In genomic region chr10:6478722-6479121, GRCh38 we compare ENCODE assay signal across 22 cellular contexts.
"Had no signal": no experiment of that assay in that cellular context is flagged by ENCODE, and none has a peak within 500 bp of the region (broad histone marks: within the 10 kb centered on the region; RNA-seq: fewer than 3 reads in every experiment).

No MANE protein-coding gene starts in this region.

- H3K27me3 Mint-ChIP-seq: activated CD8-positive, alpha-beta memory T cell treated with anti-CD3 and anti-CD28 coated beads, Interleukin-2, amount 10 ng/mL, durations not matched to agents 7 days and 5 days; activated naive CD4-positive, alpha-beta T cell treated with anti-CD3 and anti-CD28 coated beads, Interleukin-2, amount 50 U/mL, for 24 hours; stimulated activated naive B cell treated with anti-CD40 and anti-IgM and Interleukin-4, amounts not matched to agents 10 μg/mL and 1 μg/mL and 100 μg/mL, for 72 hours; T-cell had no signal

- H3K27ac Mint-ChIP-seq: activated CD8-positive, alpha-beta memory T cell treated with anti-CD3 and anti-CD28 coated beads, Interleukin-2, amount 10 ng/mL, durations not matched to agents 7 days and 5 days; brain; stimulated activated naive B cell treated with anti-CD40 and anti-IgM and Interleukin-4, amounts not matched to agents 10 μg/mL and 1 μg/mL and 100 μg/mL, for 72 hours had no signal

- H3K4me3 ChIP-seq: colonic mucosa, esophagus muscularis mucosa, lower lobe of right lung, right atrium auricular region, thyroid gland, vagina had no signal

- DNase-seq: activated CD4-positive, alpha-beta T cell treated with anti-CD3 and anti-CD28 coated beads, Interleukin-2, amount 50 U/mL, for 1 hour; activated CD8-positive, alpha-beta memory T cell treated with anti-CD3 and anti-CD28 coated beads, Interleukin-2, amount 10 ng/mL, durations not matched to agents 7 days and 5 days; activated T-cell treated with anti-CD3 and anti-CD28 coated beads, Interleukin-2, amount 50 U/mL, for 1 hour; central memory CD4-positive, alpha-beta T cell; colonic mucosa; glutamatergic neuron; hypothalamus; left cardiac atrium; lower lobe of right lung; midbrain; stimulated activated CD4-positive, alpha-beta T cell treated with anti-CD3 and anti-CD28 coated beads, Interleukin-2, amount 100 ng/mL, for 48 hours; stimulated activated naive B cell treated with anti-CD40 and anti-IgM and Interleukin-4, amounts not matched to agents 10 μg/mL and 1 μg/mL and 100 μg/mL, for 72 hours; T-cell; T-helper 9 cell; thyroid gland had no signal

- H3K27ac ChIP-seq: colonic mucosa, esophagus muscularis mucosa, lower lobe of right lung, neutrophil, right atrium auricular region, thyroid gland, vagina had no signal

- H3K36me3 ChIP-seq: colonic mucosa, esophagus muscularis mucosa, lower lobe of right lung, neutrophil, right atrium auricular region, vagina had no signal

- H3K9me3 ChIP-seq: colonic mucosa, esophagus muscularis mucosa, lower lobe of right lung, neutrophil, right atrium auricular region, thyroid gland, vagina had no signal

- H3K4me1 ChIP-seq: colonic mucosa, esophagus muscularis mucosa, lower lobe of right lung, right atrium auricular region, vagina had no signal

- H3K4me3 Mint-ChIP-seq: activated CD8-positive, alpha-beta memory T cell treated with anti-CD3 and anti-CD28 coated beads, Interleukin-2, amount 10 ng/mL, durations not matched to agents 7 days and 5 days; activated naive CD4-positive, alpha-beta T cell treated with anti-CD3 and anti-CD28 coated beads, Interleukin-2, amount 50 U/mL, for 24 hours; brain; stimulated activated naive B cell treated with anti-CD40 and anti-IgM and Interleukin-4, amounts not matched to agents 10 μg/mL and 1 μg/mL and 100 μg/mL, for 72 hours; T-cell had no signal

- H3K36me3 Mint-ChIP-seq: stimulated activated naive B cell treated with anti-CD40 and anti-IgM and Interleukin-4, amounts not matched to agents 10 μg/mL and 1 μg/mL and 100 μg/mL, for 72 hours had no signal

- H3K9me3 Mint-ChIP-seq: brain; stimulated activated naive B cell treated with anti-CD40 and anti-IgM and Interleukin-4, amounts not matched to agents 10 μg/mL and 1 μg/mL and 100 μg/mL, for 72 hours; T-cell had no signal

- H3K27me3 ChIP-seq: colonic mucosa, esophagus muscularis mucosa, neutrophil, right atrium auricular region, thyroid gland, vagina had no signal

- ATAC-seq: activated CD4-positive, CD25-positive, alpha-beta regulatory T cell treated with anti-CD3 and anti-CD28 coated beads, Interleukin-2, amount 50 U/mL, for 24 hours; activated CD8-positive, alpha-beta memory T cell treated with anti-CD3 and anti-CD28 coated beads, Interleukin-2, amount 10 ng/mL, durations not matched to agents 7 days and 5 days; left cardiac atrium; lower lobe of right lung; stimulated activated naive B cell treated with anti-CD40 and anti-IgM and Interleukin-4, amounts not matched to agents 10 μg/mL and 1 μg/mL and 100 μg/mL, for 72 hours; T-cell had no signal
